Comparison of ENCODE assay signal across 8 cellular contexts in the genomic region with DNA sequence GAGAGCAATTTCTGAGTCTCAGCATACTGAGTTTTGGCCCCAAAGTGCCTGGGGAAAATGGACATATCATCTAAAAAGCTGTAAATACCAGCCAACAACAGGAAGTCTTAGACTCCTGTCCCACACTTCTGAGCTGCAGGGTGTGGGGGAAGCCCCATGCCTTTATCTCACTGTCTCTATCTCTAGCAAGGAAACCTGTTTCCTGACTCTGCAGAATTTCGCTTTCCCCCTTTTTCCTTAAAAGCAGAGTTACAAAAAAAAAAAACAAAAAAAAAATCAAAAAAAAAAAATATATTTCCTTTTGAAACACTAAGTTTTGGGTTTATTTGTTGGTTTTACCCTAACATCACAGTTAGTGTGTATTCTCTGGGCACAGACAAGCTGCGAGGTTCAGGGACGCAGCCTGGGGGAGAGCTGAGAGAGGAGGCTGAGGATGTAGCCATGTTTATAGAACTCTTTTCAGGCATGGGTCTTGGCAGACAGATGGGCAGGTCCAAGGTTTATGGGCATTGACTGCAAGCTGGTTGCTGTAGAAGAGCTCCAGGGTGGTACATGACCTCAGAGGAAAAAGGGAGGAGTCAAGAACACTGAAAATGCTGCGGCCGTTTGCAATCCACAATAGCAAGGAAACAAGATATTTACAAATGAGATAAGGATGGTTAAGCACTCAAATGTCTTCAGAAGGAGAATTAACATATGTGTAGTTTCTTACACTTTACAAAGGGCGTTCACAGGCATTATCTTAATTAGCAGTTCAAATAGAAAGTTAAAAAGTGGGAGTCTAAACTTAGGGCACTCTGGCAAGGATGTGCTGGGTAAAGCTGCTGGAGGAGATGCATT. TPM values are rescaled to one million over a fixed set of nuclear protein-coding genes. Genes with fewer than 3 reads are reported as not detected.
A peak's percentile ranks its signal among the peaks of the same experiment; 100 is the strongest.
DNase-seq lines count a peak whose midpoint lies in the region; ATAC-seq and TF ChIP-seq lines count a peak whose summit lies in the region.

No MANE protein-coding gene starts in this region.

- no TSS peak for BruUV-seq in IMR-90 (replicated peaks; lab: Mats Ljungman, UMichigan)

- H3K23ac ChIP-seq in IMR-90 (ENCODE audit: low read depth, low read length), result 0 out of 2 replicates have a peak overlapping the region, but pooled peaks have one; percentile 11

- no peaks in the 10 kb centered on the region for H3K27me3 ChIP-seq in IMR-90 (ENCODE audit: control insufficient read depth, insufficient read depth, low read length)

- H2AK9ac ChIP-seq in IMR-90 (replicated peaks; ENCODE audit: low read depth, low read length, poor library complexity), result no peak overlapping the region

- H3K9me3 ChIP-seq in IMR-90 (ENCODE audit: control insufficient read depth, insufficient read depth, low read length), result no peaks in the 10 kb centered on the region

- peaks cover 6 to 61% of the 10 kb centered on the region in 2 experiments for H3K79me1 ChIP-seq in IMR-90 (ENCODE audit: low read depth in 1 of 2, low read length in 2 of 2)

- H3K27ac ChIP-seq in IMR-90 (ENCODE audit: insufficient read depth, low read length), result peak overlapping the region; percentile 24

- H4K20me1 ChIP-seq in IMR-90 (ENCODE audit: insufficient read depth, low read length), result peaks cover 64% of the 10 kb centered on the region

- no peak overlapping the region for H2AK5ac ChIP-seq in IMR-90 (ENCODE audit: low read depth, low read length)

- H3K18ac ChIP-seq in IMR-90 (ENCODE audit: low read depth, low read length), result no peak overlapping the region

- H4K91ac ChIP-seq in IMR-90 (ENCODE audit: insufficient read depth, low read depth, low read length), result no peak overlapping the region

- H4K5ac ChIP-seq in IMR-90 (ENCODE audit: low read depth, low read length), result 0 out of 2 replicates have a peak overlapping the region, but pooled peaks have one; percentile 24

- peaks cover 26% of the 10 kb centered on the region for H3K9me1 ChIP-seq in IMR-90 (ENCODE audit: insufficient read depth, low read length)

- no peak overlapping the region for H2AFZ ChIP-seq in IMR-90 (replicated peaks; ENCODE audit: low read length, poor library complexity)

- dilution Hi-C loops in IMR-90 (cut with HindIII; ENCODE audit: low sequenced_read_pairs, unreplicated experiment), result no loop called here

- no peak overlapping the region; the same call in 1 of the 2 replicates for H3K4ac ChIP-seq in IMR-90 (ENCODE audit: low read depth, low read length)

- H2BK20ac ChIP-seq in IMR-90 (ENCODE audit: low read depth, low read length), result no peak overlapping the region

- H3K9me3 Mint-ChIP-seq in activated T-helper 1 cell treated with anti-CD3 and anti-CD28 coated beads, Interleukin-12 subunit alpha, Interleukin-12 subunit beta, Interleukin-2, Interleukin-4 antibody, amounts not matched to agents 30 ng/mL and 10 ng/mL and 1 ng/mL, durations not matched to agents 14 hours and 24 hours and 36 hours, result no peaks in the 10 kb centered on the region

- no peak overlapping the region for H2BK15ac ChIP-seq in IMR-90 (ENCODE audit: low read depth, low read length)

- TF ChIP-seq RAD21 in IMR-90 (IDR thresholded peaks at IDR 0.05; ENCODE audit: low read length), result no peak

- TF ChIP-seq CTCF in GM10266 (IDR thresholded peaks at IDR 0.05; ENCODE audit: control insufficient read depth, insufficient read depth, low read depth, missing control alignments), result no peak
- no peak for TF ChIP-seq CTCF in IMR-90 (conservative IDR thresholded peaks at IDR 0.05; ENCODE audit: low read depth, low read length)

- POLR2A ChIA-PET in IMR-90 (lab: Charles Lee; ENCODE audit: unreplicated experiment), result interaction anchor here (1.0 kb wide), 1 partner anchor 117 kb away, joined by 3 read pairs; no protein-coding TSS in a partner anchor

- peaks cover 24% of the 10 kb centered on the region for H3K4me1 ChIP-seq in IMR-90 (ENCODE audit: control insufficient read depth, insufficient read depth, low read length)

- peak overlapping the region; percentile 76 for H3K27ac Mint-ChIP-seq in activated T-helper 1 cell treated with anti-CD3 and anti-CD28 coated beads, Interleukin-12 subunit alpha, Interleukin-12 subunit beta, Interleukin-2, Interleukin-4 antibody, amounts not matched to agents 30 ng/mL and 10 ng/mL and 1 ng/mL, durations not matched to agents 14 hours and 24 hours and 36 hours

- H3K56ac ChIP-seq in IMR-90 (ENCODE audit: extremely low read depth, insufficient read depth, low read length), result no peak overlapping the region

- H3K36me3 Mint-ChIP-seq in activated T-helper 1 cell treated with anti-CD3 and anti-CD28 coated beads, Interleukin-12 subunit alpha, Interleukin-12 subunit beta, Interleukin-2, Interleukin-4 antibody, amounts not matched to agents 30 ng/mL and 10 ng/mL and 1 ng/mL, durations not matched to agents 14 hours and 24 hours and 36 hours (ENCODE audit: low read depth), result peaks cover 9% of the 10 kb centered on the region

- H3K14ac ChIP-seq in IMR-90 (replicated peaks; ENCODE audit: low read depth, low read length), result 0 out of 2 replicates have a peak overlapping the region, but pooled peaks have one; percentile 15

- no peak overlapping the region for H3K4me3 ChIP-seq in IMR-90 (ENCODE audit: insufficient read depth, low read depth, low read length)

- peaks cover 63% of the 10 kb centered on the region for H3K4me1 Mint-ChIP-seq in activated T-helper 1 cell treated with anti-CD3 and anti-CD28 coated beads, Interleukin-12 subunit alpha, Interleukin-12 subunit beta, Interleukin-2, Interleukin-4 antibody, amounts not matched to agents 30 ng/mL and 10 ng/mL and 1 ng/mL, durations not matched to agents 14 hours and 24 hours and 36 hours (ENCODE audit: low read depth)

- peaks cover 2% of the 10 kb centered on the region for H3K27me3 Mint-ChIP-seq in activated T-helper 1 cell treated with anti-CD3 and anti-CD28 coated beads, Interleukin-12 subunit alpha, Interleukin-12 subunit beta, Interleukin-2, Interleukin-4 antibody, amounts not matched to agents 30 ng/mL and 10 ng/mL and 1 ng/mL, durations not matched to agents 14 hours and 24 hours and 36 hours (ENCODE audit: insufficient read depth)

- intact Hi-C loops in IMR-90 (cut with micrococcal nuclease), result no loop called here
- intact Hi-C loops in activated T-helper 1 cell treated with anti-CD3 and anti-CD28 coated beads, Interleukin-12 subunit alpha, Interleukin-12 subunit beta, Interleukin-2, Interleukin-4 antibody, amounts not matched to agents 30 ng/mL and 10 ng/mL and 1 ng/mL, durations not matched to agents 14 hours and 24 hours and 36 hours (cut with micrococcal nuclease), result loop anchor here (1.0 to 10.0 kb wide), 4 partner anchors 29 to 1348 kb away; a partner anchor contains a TSS

- 80% methylated on average over 1 of the region's 6 CpGs; no CpG with 5 or more reads in 1 of the 2 experiments for WGBS in IMR-90 (ENCODE audit: extremely low coverage in 2 of 2, insufficient read length in 1 of 2), 2 experiments

- peaks cover 5% of the 10 kb centered on the region for H3K36me3 ChIP-seq in IMR-90 (ENCODE audit: control insufficient read depth, insufficient read depth, low read length)

- peak; percentile 27 for DNase-seq in GM10266 (ENCODE audit: extremely low spot score)
- no peak for DNase-seq in IMR-90
- DNase-seq in activated T-helper 1 cell treated with anti-CD3 and anti-CD28 coated beads, Interleukin-12 subunit alpha, Interleukin-12 subunit beta, Interleukin-2, Interleukin-4 antibody, amounts not matched to agents 30 ng/mL and 10 ng/mL and 1 ng/mL, durations not matched to agents 14 hours and 24 hours and 36 hours (ENCODE audit: low spot score), result peak; percentile 26
- peak; percentile 30 for DNase-seq in iPS-NIHi11 (ENCODE audit: low spot score)
- DNase-seq in stimulated activated naive CD4-positive, alpha-beta T cell (lab: John Stamatoyannopoulos, UW), result peak in 4 of 6 experiments; percentile 17 to 44 (median 28)
- DNase-seq in DMS153 (lab: John Stamatoyannopoulos, UW), result no peak
- DNase-seq in NCI-H1930 (lab: John Stamatoyannopoulos, UW), result no peak

- H4K8ac ChIP-seq in IMR-90 (ENCODE audit: low read depth in 2 of 2, low read length in 2 of 2), result no peak overlapping the region

- no peak for TF ChIP-seq POLR2A in IMR-90 (IDR thresholded peaks at IDR 0.05; ENCODE audit: low read depth, low read length)

- no peak overlapping the region for H2BK5ac ChIP-seq in IMR-90 (ENCODE audit: low read depth, low read length, poor library complexity, severe bottlenecking)

- ATAC-seq in GM21528 (IDR thresholded peaks at IDR 0.05; ENCODE audit: low FRiP score, unreplicated experiment) (peak; percentile 54), IMR-90 (ENCODE audit: low read depth) (no peak)

- CTCF ChIA-PET in IMR-90 (lab: Yijun Ruan, JAX), result interaction anchor here (0.7 to 1.1 kb wide), 4 partner anchors 86 to 115 kb away, joined by 3 to 7 read pairs (median 4); no protein-coding TSS in a partner anchor

- peak overlapping the region; percentile 18; the same call in 1 of the 2 replicates for H3K9ac ChIP-seq in IMR-90 (ENCODE audit: low read depth, low read length)

- in situ Hi-C loops in IMR-90 (cut with MboI; ENCODE audit: low sequenced_read_pairs), result no loop called here

- H3K4me2 ChIP-seq in IMR-90 (ENCODE audit: low read depth, low read length), result peak overlapping the region; percentile 82

- no peak overlapping the region for H2BK120ac ChIP-seq in IMR-90 (ENCODE audit: low read depth, low read length)

- H3K4me3 Mint-ChIP-seq in activated T-helper 1 cell treated with anti-CD3 and anti-CD28 coated beads, Interleukin-12 subunit alpha, Interleukin-12 subunit beta, Interleukin-2, Interleukin-4 antibody, amounts not matched to agents 30 ng/mL and 10 ng/mL and 1 ng/mL, durations not matched to agents 14 hours and 24 hours and 36 hours, result peak overlapping the region; percentile 82

TF ChIP-seq in IMR-90, 13 proteins besides CTCF, POLR2A, EP300 and RAD21:
- TF ChIP-seq MAFK (IDR thresholded peaks at IDR 0.05; ENCODE audit: low read depth, low read length), result 0 out of 2 replicates have a peak, but pooled peaks have one; percentile 17
- no peak for TF ChIP-seq MXI1 (IDR thresholded peaks at IDR 0.05; ENCODE audit: borderline replicate concordance, low read depth, low read length)

RNA-seq across cellular contexts. Expression of a gene that starts 4.9 kb away (rescaled TPM):
- total RNA-seq in IMR-90 (2012; rRNA removed), result 103 and 126 TPM in 2 replicates
- polyA plus RNA-seq in IMR-90 (2012; rRNA removed), result 24.8 and 26.9 TPM in 2 replicates
- 8.1 and 11.6 TPM in 2 replicates for polyA plus RNA-seq in IMR-90 (2012; cell fraction: cytosol; rRNA removed)
- 9.4 and 35.9 TPM in 2 replicates for polyA plus RNA-seq in IMR-90 (2012; cell fraction: nucleus; rRNA removed; ENCODE audit: low replicate concordance)
- 20.7 and 24.2 TPM in 2 replicates for total RNA-seq in activated T-helper 1 cell treated with anti-CD3 and anti-CD28 coated beads, Interleukin-12 subunit alpha, Interleukin-12 subunit beta, Interleukin-2, Interleukin-4 antibody, amounts not matched to agents 30 ng/mL and 10 ng/mL and 1 ng/mL, durations not matched to agents 14 hours and 24 hours and 36 hours

Comparison
In these comparisons a context has a peak if more than half of its experiments do, and no peak if none do; other contexts are left out.
1. DNase-seq: peak in GM10266 (single experiment), activated T-helper 1 cell treated with anti-CD3 and anti-CD28 coated beads, Interleukin-12 subunit alpha, Interleukin-12 subunit beta, Interleukin-2, Interleukin-4 antibody, amounts not matched to agents 30 ng/mL and 10 ng/mL and 1 ng/mL, durations not matched to agents 14 hours and 24 hours and 36 hours (single experiment), iPS-NIHi11 (single experiment) and stimulated activated naive CD4-positive, alpha-beta T cell (4 of 6); none in IMR-90 (single experiment), DMS153 (single experiment) and NCI-H1930 (0 of 2).